9 cellular contexts compared by ENCODE assay signal in the genomic region with DNA sequence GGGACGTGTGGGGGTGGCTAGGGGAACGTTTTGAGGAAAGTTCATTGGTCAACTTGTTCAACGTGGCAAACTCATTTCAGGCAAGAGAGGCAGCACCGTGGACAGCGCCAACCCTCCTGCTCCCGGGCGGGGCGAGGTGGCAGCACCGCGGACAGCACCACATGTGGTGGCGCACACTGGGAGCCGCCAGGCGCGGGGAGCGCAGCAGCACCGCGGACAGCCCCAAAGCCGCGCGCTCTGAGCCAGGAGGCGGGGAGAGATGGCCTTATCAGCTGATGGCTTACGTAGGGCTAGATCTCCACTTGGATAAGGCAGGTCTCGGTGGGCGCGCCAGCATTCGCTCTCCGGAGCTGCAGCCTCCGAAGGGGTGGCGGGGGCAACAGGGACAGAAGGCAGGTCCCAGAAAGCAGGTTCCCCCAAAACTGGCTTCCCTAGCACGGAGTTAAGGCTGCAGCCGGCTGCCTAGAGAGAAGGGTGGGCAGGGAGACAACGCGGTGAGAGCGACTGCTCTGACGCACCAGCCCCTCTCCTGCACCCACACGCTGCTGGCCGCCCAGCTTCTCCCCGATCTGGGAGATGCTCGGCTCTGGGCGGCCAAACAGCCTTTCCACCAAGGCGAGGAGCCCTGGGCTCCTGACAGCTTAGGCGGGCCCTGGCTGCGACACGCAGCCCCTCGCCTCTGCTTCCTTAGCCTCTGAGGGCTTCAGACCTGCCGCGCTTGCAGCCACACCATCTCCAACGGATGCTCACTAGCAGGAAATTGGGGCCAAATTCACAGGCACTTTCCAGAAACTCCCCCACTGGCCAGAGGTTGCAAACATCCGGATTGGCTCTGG. TPM values are rescaled to one million over a fixed set of nuclear protein-coding genes. Genes with fewer than 3 reads are reported as not detected.
DNase-seq lines count a peak whose midpoint lies in the region.
"Had no signal": no experiment of that assay in that cellular context is flagged by ENCODE, and none has a peak within 500 bp of the region (broad histone marks: within the 10 kb centered on the region; RNA-seq: fewer than 3 reads in every experiment).

HTR5A (plus strand) TSS at position 333 of the 836 bp plus-strand sequence. CDS start 576 bp downstream, outside the sequence.

- no peak within 1 kb of the TSS for H3K4me3 ChIP-seq in GM23248
- H3K4me3 ChIP-seq in Karpas-422 (ENCODE audit: low read length): no peak within 1 kb of the TSS

- no peaks in the 10 kb centered on the region for H3K79me2 ChIP-seq in GM23248 (ENCODE audit: insufficient read depth)
- no peaks in the 10 kb centered on the region for H3K79me2 ChIP-seq in Karpas-422 (ENCODE audit: low read length)

- 4 to 6% methylated on average over 42 to 48 of the region's 49 CpGs for WGBS in GM23248 (ENCODE audit: low coverage in 1 of 2, low lambda C conversion rate in 2 of 2, missing lambda C conversion rate in 2 of 2), 2 experiments

- H3K4me2 ChIP-seq in GM23248 (ENCODE audit: unreplicated experiment) (no peak within 1 kb of the TSS), Karpas-422 (ENCODE audit: low read depth, low read length, poor library complexity, severe bottlenecking) (no peak within 1 kb of the TSS)

- no peak within 1 kb of the TSS for H2AFZ ChIP-seq in GM23248
- no peak within 1 kb of the TSS for H2AFZ ChIP-seq in Karpas-422 (ENCODE audit: low read length)

- H3K27me3 ChIP-seq in GM23248 (replicated peaks; ENCODE audit: insufficient read depth) (no peaks in the 10 kb centered on the region), Karpas-422 (ENCODE audit: low read length) (no peaks in the 10 kb centered on the region)

- H4K20me1 ChIP-seq in GM23248 (ENCODE audit: insufficient read depth): no peaks in the 10 kb centered on the region
- H4K20me1 ChIP-seq in Karpas-422 (ENCODE audit: insufficient read depth, low read depth, low read length): no peaks in the 10 kb centered on the region

- H3K9me3 ChIP-seq in GM23248 (ENCODE audit: low read depth) (no peaks in the 10 kb centered on the region), Karpas-422 (ENCODE audit: low read length) (no peaks in the 10 kb centered on the region)

- H3K9me2 ChIP-seq in GM23248 (ENCODE audit: insufficient read depth): peaks cover 3% of the 10 kb centered on the region; the same call in 1 of the 2 replicates
- no peaks in the 10 kb centered on the region for H3K9me2 ChIP-seq in Karpas-422 (replicated peaks; ENCODE audit: insufficient read depth, low read length)

- no peaks in the 10 kb centered on the region for H3K36me3 ChIP-seq in GM23248 (ENCODE audit: low read depth)
- no peaks in the 10 kb centered on the region for H3K36me3 ChIP-seq in Karpas-422 (ENCODE audit: insufficient read depth, low read length)

- H3K27ac ChIP-seq in GM23248 (no peak within 1 kb of the TSS), Karpas-422 (ENCODE audit: low read length) (no peak within 1 kb of the TSS)

- in situ Hi-C loops in GM23248 (cut with MboI): no loop called here

- no peaks in the 10 kb centered on the region for H3F3A ChIP-seq in GM23248 (ENCODE audit: insufficient read depth)

- DNase-seq in GM03348 (ENCODE audit: low spot score): peak; percentile 97
- DNase-seq in GM23248: peak; percentile 94
- peak; percentile 74 for DNase-seq in Karpas-422
- DNase-seq in activated CD4-positive, alpha-beta T cell treated with anti-CD3 and anti-CD28 coated beads for 1 hour: peak; percentile 55
- DNase-seq in central memory CD4-positive, alpha-beta T cell: peak; percentile 69
- peak; percentile 96 for DNase-seq in islet precursor cell
- peak; percentile 83 for DNase-seq in stimulated activated CD4-positive, alpha-beta T cell treated with anti-CD3 and anti-CD28 coated beads, Interleukin-1b, Interleukin-23, amount 100 ng/mL, for 48 hours
- DNase-seq in NCI-H510A treated with DMSO at 0.1 percent for 48 hours (lab: John Stamatoyannopoulos, UW): no peak

- H3K9ac ChIP-seq in GM23248 (no peak within 1 kb of the TSS), Karpas-422 (ENCODE audit: low read length) (no peak within 1 kb of the TSS)

- H3K4me1 ChIP-seq in GM23248 (ENCODE audit: insufficient read depth): no peaks in the 10 kb centered on the region; the same call in 1 of the 2 replicates
- H3K4me1 ChIP-seq in Karpas-422 (ENCODE audit: low read length): no peaks in the 10 kb centered on the region

RNA-seq across cellular contexts. Expression of gene HTR5A, which starts in this region (rescaled TPM):
- total RNA-seq in GM23248 (2014; rRNA removed; shearing (Covaris generic)): not detected in 2 replicates
- polyA plus RNA-seq in GM23248 (2016; fragmentation: Nextera tagmentation; extraction: Ambion mirVana): not detected in 2 replicates
- not detected in 2 replicates for total RNA-seq in Karpas-422 (2014; rRNA removed; shearing (Covaris generic); ENCODE audit: low replicate concordance)
- polyA plus RNA-seq: esophagus had no signal

Comparison
In these comparisons a context has a peak if more than half of its experiments do, and no peak if none do; other contexts are left out.
1. Peak in DNase-seq in GM23248; RNA of the gene not detected or under 1 TPM.
2. Peak in DNase-seq in Karpas-422; RNA of the gene not detected or under 1 TPM.